In the genomic region with DNA sequence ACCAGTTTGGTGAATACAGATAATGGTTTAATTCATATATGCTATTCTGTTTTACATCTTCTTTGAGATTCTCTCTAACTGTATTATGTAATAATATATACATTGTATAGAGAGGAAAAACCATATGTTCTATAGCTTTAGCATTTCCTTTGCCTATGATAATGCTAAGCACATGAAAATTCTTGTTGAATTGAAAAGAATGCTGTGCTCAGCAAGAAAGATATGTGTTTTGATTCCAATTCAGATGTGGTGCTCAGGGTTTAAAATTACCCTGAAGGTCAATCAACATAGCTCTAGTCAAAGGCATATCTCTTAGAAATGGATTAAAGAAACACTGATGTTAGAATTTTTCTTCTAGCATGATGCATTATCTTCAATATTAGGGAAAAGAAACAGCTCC, we compare ENCODE assay signal across 3 cellular contexts.
TF ChIP-seq lines count a peak whose summit lies in the region.

No MANE protein-coding gene starts in this region.

TF ChIP-seq in A549, 52 proteins besides CTCF, POLR2A, EP300 and RAD21:
- TF ChIP-seq MAFK (IDR thresholded peaks at IDR 0.05; ENCODE audit: partially characterized antibody) (peak; percentile 33), CEBPB (IDR thresholded peaks at IDR 0.05) (no peak)
TF ChIP-seq in A549: peak in this region for 1.

TF ChIP-seq in IMR-90, 13 proteins besides CTCF, POLR2A, EP300 and RAD21:
- TF ChIP-seq MAFK (IDR thresholded peaks at IDR 0.05; ENCODE audit: low read depth, low read length), result peak; percentile 70
- TF ChIP-seq BHLHE40 (IDR thresholded peaks at IDR 0.05; ENCODE audit: low read depth, low read length), result no peak

TF ChIP-seq in H1, 55 proteins besides CTCF, POLR2A, EP300 and RAD21:
- TF ChIP-seq MAFK (IDR thresholded peaks at IDR 0.05; ENCODE audit: low read depth, low read length), result 0 out of 2 replicates have a peak, but pooled peaks have one; percentile 15
- TF ChIP-seq, protein P1, sequence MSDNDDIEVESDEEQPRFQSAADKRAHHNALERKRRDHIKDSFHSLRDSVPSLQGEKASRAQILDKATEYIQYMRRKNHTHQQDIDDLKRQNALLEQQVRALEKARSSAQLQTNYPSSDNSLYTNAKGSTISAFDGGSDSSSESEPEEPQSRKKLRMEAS (IDR thresholded peaks at IDR 0.05), result no peak
